8 cellular contexts compared by ENCODE assay signal in the genomic region with DNA sequence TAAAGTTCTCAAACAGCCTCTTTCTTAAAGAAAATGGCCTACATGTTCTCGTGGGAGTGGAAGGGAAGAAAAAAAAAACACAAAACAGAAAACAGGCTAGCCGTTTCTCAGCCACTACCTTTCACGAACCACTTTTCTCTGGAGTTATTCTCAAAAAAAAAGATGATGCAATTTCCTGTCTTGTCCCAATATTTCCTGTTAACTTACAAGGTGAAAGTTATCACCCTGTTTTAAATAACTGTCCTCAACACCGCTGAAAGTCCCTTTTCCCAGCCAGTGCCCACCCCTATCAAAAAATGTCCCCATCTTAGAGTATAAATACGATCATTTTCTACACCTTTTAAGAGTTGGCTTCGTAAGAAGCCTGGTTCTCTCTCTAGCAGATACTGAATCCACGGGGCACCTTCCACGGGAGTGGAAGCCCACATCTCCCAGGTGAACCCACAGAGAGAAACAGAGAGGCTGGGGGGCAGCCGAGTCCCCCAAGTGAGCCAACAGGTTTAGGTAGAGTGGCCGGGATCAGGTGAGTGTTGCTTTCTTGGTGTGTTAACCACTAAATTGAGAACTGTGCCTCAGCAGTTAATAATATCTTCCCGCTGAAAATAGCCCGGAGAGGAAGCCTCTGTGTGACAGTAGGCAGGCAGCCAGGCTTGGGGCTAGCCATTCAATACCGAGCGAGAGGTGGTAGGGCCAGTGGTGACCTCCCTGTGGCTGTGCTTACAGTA. TPM values are rescaled to one million over a fixed set of nuclear protein-coding genes. Genes with fewer than 3 reads are reported as not detected.
DNase-seq lines count a peak whose midpoint lies in the region; ATAC-seq and TF ChIP-seq lines count a peak whose summit lies in the region.

No MANE protein-coding gene starts in this region.

- no peaks in the 10 kb centered on the region for H3K9me3 Mint-ChIP-seq in activated CD8-positive, alpha-beta T cell treated with anti-CD3 and anti-CD28 coated beads for 36 hours

- H3K4me1 ChIP-seq in A673 (ENCODE audit: insufficient read depth, low read length, poor library complexity, severe bottlenecking) (peaks cover 85% of the 10 kb centered on the region), thymus (ENCODE audit: control insufficient read depth, insufficient read depth, low read length) (peaks cover 13% of the 10 kb centered on the region)

- peak overlapping the region; percentile 50 for H3K4me3 Mint-ChIP-seq in activated CD8-positive, alpha-beta T cell treated with anti-CD3 and anti-CD28 coated beads for 36 hours

- peak; percentile 54 for ATAC-seq in GM19035 (IDR thresholded peaks at IDR 0.05; ENCODE audit: unreplicated experiment)
- peak; percentile 62 for ATAC-seq in HG03432 (IDR thresholded peaks at IDR 0.05; ENCODE audit: unreplicated experiment)
- ATAC-seq in activated CD8-positive, alpha-beta T cell treated with anti-CD3 and anti-CD28 coated beads for 36 hours = no peak

- no peaks in the 10 kb centered on the region for H3K9me3 ChIP-seq in A673 (ENCODE audit: low read depth, low read length, poor library complexity, severe bottlenecking)
- H3K9me3 ChIP-seq in thymus (ENCODE audit: control insufficient read depth) = no peaks in the 10 kb centered on the region

- CTCF ChIA-PET in A673 (lab: Charles Lee) = no interaction called here
- CTCF ChIA-PET in activated CD8-positive, alpha-beta T cell treated with anti-CD3 and anti-CD28 coated beads for 36 hours (lab: Charles Lee) = no interaction called here

- intact Hi-C loops in A673 (cut with micrococcal nuclease; ENCODE audit: unreplicated experiment) = no loop called here
- intact Hi-C loops in activated CD8-positive, alpha-beta T cell treated with anti-CD3 and anti-CD28 coated beads for 36 hours (cut with micrococcal nuclease) = no loop called here

- H3K27me3 Mint-ChIP-seq in activated CD8-positive, alpha-beta T cell treated with anti-CD3 and anti-CD28 coated beads for 36 hours = no peaks in the 10 kb centered on the region

- peak overlapping the region; percentile 88 for H3K27ac ChIP-seq in A673 (ENCODE audit: low read depth, low read length, poor library complexity, severe bottlenecking)
- H3K27ac ChIP-seq in thymus (ENCODE audit: low read depth) = peak overlapping the region; percentile 38

- BruUV-seq in A673 (replicated peaks; lab: Mats Ljungman, UMichigan) = no TSS peak

- H3K4me1 Mint-ChIP-seq in activated CD8-positive, alpha-beta T cell treated with anti-CD3 and anti-CD28 coated beads for 36 hours (ENCODE audit: low read depth) = peaks cover 90% of the 10 kb centered on the region

- H3K4me3 ChIP-seq in A673 (ENCODE audit: low read depth, low read length, poor library complexity, severe bottlenecking) = no peak overlapping the region
- H3K4me3 ChIP-seq in thymus (ENCODE audit: low read length) = no peak overlapping the region

- H3K36me3 ChIP-seq in A673 (ENCODE audit: insufficient read depth, low read length, poor library complexity, severe bottlenecking) = no peaks in the 10 kb centered on the region
- H3K36me3 ChIP-seq in thymus (ENCODE audit: control insufficient read depth, insufficient read depth) = no peaks in the 10 kb centered on the region

- DNase-seq in A673 (ENCODE audit: low spot score) (peak; percentile 69), iris pigment epithelial cell (ENCODE audit: low read depth) (peak; percentile 44), ureter (ENCODE audit: low spot score) (no peak), occipital lobe (lab: John Stamatoyannopoulos, UW) (no peak)
- no peak for DNase-seq in activated CD8-positive, alpha-beta T cell treated with anti-CD3 and anti-CD28 coated beads for 36 hours

- H3K27me3 ChIP-seq in A673 (replicated peaks; ENCODE audit: insufficient read depth, low read depth, low read length, poor library complexity) (no peaks in the 10 kb centered on the region), thymus (ENCODE audit: control insufficient read depth, insufficient read depth) (peaks cover 25% of the 10 kb centered on the region)

- 38% methylated on average over 14 of the region's 14 CpGs for WGBS in thymus

- peak overlapping the region; percentile 92 for H3K27ac Mint-ChIP-seq in activated CD8-positive, alpha-beta T cell treated with anti-CD3 and anti-CD28 coated beads for 36 hours

- H3K36me3 Mint-ChIP-seq in activated CD8-positive, alpha-beta T cell treated with anti-CD3 and anti-CD28 coated beads for 36 hours (ENCODE audit: low read depth) = peaks cover 35% of the 10 kb centered on the region

- TF ChIP-seq CTCF in A673 (conservative IDR thresholded peaks at IDR 0.05; ENCODE audit: low read depth, low read length) = no peak
- no peak for TF ChIP-seq CTCF in activated CD8-positive, alpha-beta T cell treated with anti-CD3 and anti-CD28 coated beads for 36 hours (IDR thresholded peaks at IDR 0.05)

- POLR2A ChIA-PET in A673 (lab: Charles Lee; ENCODE audit: low non-redundant PET) = interaction anchor here (0.6 kb wide), 1 partner anchor 12 kb away, joined by 3 read pairs; no protein-coding TSS in a partner anchor
- POLR2A ChIA-PET in activated CD8-positive, alpha-beta T cell treated with anti-CD3 and anti-CD28 coated beads for 36 hours (lab: Charles Lee) = interaction anchor here (0.6 to 1.0 kb wide), 3 partner anchors 11 to 104 kb away, joined by 3 read pairs; no protein-coding TSS in a partner anchor

RNA-seq across cellular contexts. Expression of gene SMAD7, which starts 15.9 kb away (rescaled TPM):
- 11.4 and 12.0 TPM in 2 replicates for total RNA-seq in A673 (2021)
- total RNA-seq in activated CD8-positive, alpha-beta T cell treated with anti-CD3 and anti-CD28 coated beads for 36 hours = 10 to 100 TPM; 17.4 to 18.1 TPM
- 7.8 TPM for polyA plus RNA-seq in thymus
- total RNA-seq in ureter = 23.2 TPM
- total RNA-seq in occipital lobe = 18.7 TPM

Comparison
In these comparisons a context has a peak if more than half of its experiments do, and no peak if none do; other contexts are left out.
1. DNase-seq: peak in A673 (single experiment) and iris pigment epithelial cell (single experiment); none in activated CD8-positive, alpha-beta T cell treated with anti-CD3 and anti-CD28 coated beads for 36 hours (single experiment), ureter (single experiment) and occipital lobe (single experiment).